28 cellular contexts compared by ENCODE assay signal in genomic region chr22:19789828-19790227, GRCh38. TPM values are rescaled to one million over a fixed set of nuclear protein-coding genes. Genes with fewer than 3 reads are reported as not detected.
"Had no signal": no experiment of that assay in that cellular context is flagged by ENCODE, and none has a peak within 500 bp of the region (broad histone marks: within the 10 kb centered on the region; RNA-seq: fewer than 3 reads in every experiment).

No MANE protein-coding gene starts in this region.

- H3K9me3 ChIP-seq: suprapubic skin, testis, thyroid gland, transverse colon, upper lobe of right lung, uterus, vagina had no signal

- FAIRE-seq: urothelium cell line had no signal

- H3K36me3 ChIP-seq: thyroid gland, transverse colon, upper lobe of left lung, upper lobe of right lung, uterus, vagina had no signal

- H3K4me3 ChIP-seq: stomach, suprapubic skin, testis, thoracic aorta, thyroid gland, tibial artery, tibial nerve, transverse colon, upper lobe of left lung, upper lobe of right lung, uterus, vagina had no signal

- DNase-seq: stimulated activated CD4-positive, alpha-beta T cell treated with anti-CD3 and anti-CD28 coated beads, Interleukin-2, amount 100 ng/mL, for 48 hours; stimulated activated CD4-positive, alpha-beta T cell treated with anti-CD3 and anti-CD28 coated beads, Interleukin-4, amount 100 ng/mL, for 1 hour; stimulated activated CD4-positive, alpha-beta T cell treated with anti-CD3 and anti-CD28 coated beads, Interleukin-4, amount 100 ng/mL, for 24 hours; stimulated activated CD4-positive, alpha-beta T cell treated with anti-CD3 and anti-CD28 coated beads, Interleukin-4, amount 100 ng/mL, for 4 hours; stimulated activated CD8-positive, alpha-beta memory T cell treated with anti-CD3 and anti-CD28 coated beads, Interleukin-4, amount 100 ng/mL, for 48 hours; stimulated activated naive B cell treated with anti-CD40 and anti-IgM and Interleukin-4, amounts not matched to agents 10 μg/mL and 1 μg/mL and 100 μg/mL, for 72 hours; stimulated activated naive CD4-positive, alpha-beta T cell; stimulated activated naive CD4-positive, alpha-beta T cell treated with Interleukin-2 at 50 U/mL for 16 hours; stimulated activated naive CD8-positive, alpha-beta T cell treated with anti-CD3 and anti-CD28 coated beads, Interleukin-15, amount 100 ng/mL, for 72 hours; stimulated activated naive CD8-positive, alpha-beta T cell treated with anti-CD3 and anti-CD28 coated beads, Interleukin-15, Interleukin-2, amounts not matched to agents 100 U/mL and 50 U/mL, for 24 hours; stomach; substantia nigra; testis; thyroid gland; tibial artery; transverse colon; trophoblast cell; upper lobe of right lung; uterus had no signal

- H3K4me1 ChIP-seq: stomach, suprapubic skin, testis, thyroid gland, tibial artery, tibial nerve, transverse colon, upper lobe of left lung, upper lobe of right lung, uterus, vagina had no signal

- H3K27me3 ChIP-seq: suprapubic skin, testis, thyroid gland, tibial artery, tibial nerve, transverse colon, upper lobe of left lung, upper lobe of right lung, uterus, vagina had no signal

- H3K27ac ChIP-seq: stomach, suprapubic skin, testis, thoracic aorta, thyroid gland, tibial artery, tibial nerve, transverse colon, upper lobe of left lung, upper lobe of right lung, uterus, vagina had no signal

- ATAC-seq: stimulated activated effector memory CD8-positive, alpha-beta T cell treated with anti-CD3 and anti-CD28 coated beads, Interleukin-12 subunit alpha, Interleukin-12 subunit beta, amount 100 ng/mL, for 72 hours; stimulated activated memory B cell treated with anti-CD40 and anti-IgM and Interleukin-4, amounts not matched to agents 10 μg/mL and 1 μg/mL and 100 μg/mL, for 72 hours; stimulated activated naive B cell treated with anti-CD40 and anti-IgM and Interleukin-4, amounts not matched to agents 10 μg/mL and 1 μg/mL and 100 μg/mL, for 72 hours; stimulated activated naive CD8-positive, alpha-beta T cell treated with anti-CD3 and anti-CD28 coated beads, Interleukin-15, amount 100 ng/mL, for 72 hours; stimulated activated naive CD8-positive, alpha-beta T cell treated with anti-CD3 and anti-CD28 coated beads, Interleukin-15, Interleukin-2, amounts not matched to agents 100 U/mL and 50 U/mL, for 24 hours; upper lobe of right lung had no signal

RNA-seq across cellular contexts. Expression of gene TBX1, which starts 29.2 kb away (rescaled TPM):
- total RNA-seq: temporal lobe had no signal
